14 cellular contexts compared by ENCODE assay signal in the genomic region with DNA sequence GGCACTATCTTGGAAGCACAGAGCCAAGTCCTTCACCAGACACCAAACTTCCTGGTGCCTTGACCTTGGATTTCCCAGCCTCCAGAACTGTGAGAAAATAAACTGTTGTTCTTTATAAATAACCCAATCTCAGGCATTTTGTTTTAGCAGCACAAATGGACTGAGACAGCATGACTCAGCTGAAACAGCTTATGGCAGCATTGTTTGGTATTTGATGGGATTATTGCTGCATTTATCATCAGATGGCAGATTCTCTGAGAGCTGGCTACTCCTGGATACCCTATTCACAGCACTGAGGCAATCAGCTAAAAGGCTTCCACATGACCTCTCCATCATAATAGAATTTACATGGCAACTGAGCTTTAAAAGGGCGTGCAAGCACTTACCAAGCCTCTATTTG.
"Had no signal": no experiment of that assay in that cellular context is flagged by ENCODE, and none has a peak within 500 bp of the region (broad histone marks: within the 10 kb centered on the region; RNA-seq: fewer than 3 reads in every experiment).

No MANE protein-coding gene starts in this region.

- H3K27ac ChIP-seq: spleen, suprapubic skin, upper lobe of left lung had no signal

- H3K36me3 ChIP-seq: spleen, suprapubic skin, upper lobe of left lung had no signal

- ATAC-seq: effector memory CD8-positive, alpha-beta T cell; natural killer cell; right cardiac atrium; stimulated activated naive CD8-positive, alpha-beta T cell treated with anti-CD3 and anti-CD28 coated beads, Interleukin-15, Interleukin-2, amounts not matched to agents 100 U/mL and 50 U/mL, for 24 hours; T-helper 17 cell had no signal

- H3K4me1 ChIP-seq: spleen, suprapubic skin, upper lobe of left lung had no signal

- H3K9me3 ChIP-seq: suprapubic skin, upper lobe of left lung had no signal

- H3K4me3 ChIP-seq: spleen, suprapubic skin, upper lobe of left lung had no signal

- H3K27me3 ChIP-seq: spleen, suprapubic skin, upper lobe of left lung had no signal

- DNase-seq: activated B cell treated with CpG ODN at 0.5 μM for 24 hours; activated CD4-positive, alpha-beta T cell treated with anti-CD3 and anti-CD28 coated beads, Interleukin-2, amount 10 ng/mL, durations not matched to agents 24 days and 14 days; activated naive CD4-positive, alpha-beta T cell treated with anti-CD3 and anti-CD28 coated beads, Interleukin-2, amount 10 ng/mL, durations not matched to agents 7 days and 5 days; central memory CD4-positive, alpha-beta T cell; effector memory CD8-positive, alpha-beta T cell; immature natural killer cell; natural killer cell; occipital lobe; right cardiac atrium; spleen; stimulated activated naive CD8-positive, alpha-beta T cell treated with anti-CD3 and anti-CD28 coated beads, Interleukin-15, Interleukin-2, amounts not matched to agents 100 U/mL and 50 U/mL, for 24 hours; T-helper 17 cell; upper lobe of left lung had no signal
